8 cellular contexts compared by ENCODE assay signal in genomic region chr2:176637134-176637496, GRCh38.
DNase-seq lines count a peak whose midpoint lies in the region; ATAC-seq and TF ChIP-seq lines count a peak whose summit lies in the region.

No MANE protein-coding gene starts in this region.

- H3K27ac ChIP-seq in BLaER1 (no peak overlapping the region), HUES64 (ENCODE audit: low read depth, low read length) (no peak overlapping the region), colonic mucosa (peak overlapping the region; percentile 75)

- no peak overlapping the region for H3K27ac Mint-ChIP-seq in natural killer cell treated with Interleukin-12 subunit alpha and Interleukin-12 subunit beta and Interleukin-15 and Interleukin-18, amount 100 ng/mL, for 72 hours

- POLR2A ChIA-PET in GM10248 (lab: Yijun Ruan, JAX) = no interaction called here

- peak overlapping the region; percentile 43 for H3K4me3 Mint-ChIP-seq in natural killer cell treated with Interleukin-12 subunit alpha and Interleukin-12 subunit beta and Interleukin-15 and Interleukin-18, amount 100 ng/mL, for 72 hours

- ATAC-seq in natural killer cell treated with Interleukin-12 subunit alpha and Interleukin-12 subunit beta and Interleukin-15 and Interleukin-18, amount 100 ng/mL, for 72 hours = no peak
- ATAC-seq in GM18502 (IDR thresholded peaks at IDR 0.05; ENCODE audit: poor library complexity, unreplicated experiment) = no peak
- no peak for ATAC-seq in GM21515 (IDR thresholded peaks at IDR 0.05; ENCODE audit: unreplicated experiment)

- peaks cover 0 to 3% of the 10 kb centered on the region in 2 donors for H3K4me1 Mint-ChIP-seq in natural killer cell treated with Interleukin-12 subunit alpha and Interleukin-12 subunit beta and Interleukin-15 and Interleukin-18, amount 100 ng/mL, for 72 hours (ENCODE audit: low read depth in 2 of 2)

- no peak for TF ChIP-seq CTCF in colonic mucosa (IDR thresholded peaks at IDR 0.05)
- TF ChIP-seq CTCF in GM10248 (IDR thresholded peaks at IDR 0.05; ENCODE audit: control extremely low read depth, extremely low read depth, low read depth, missing control alignments) = no peak

- H3K27me3 ChIP-seq in BLaER1 (peaks cover 37% of the 10 kb centered on the region), HUES64 (ENCODE audit: insufficient read depth, low read length) (peaks cover 90% of the 10 kb centered on the region), colonic mucosa (peaks cover 9% of the 10 kb centered on the region)

- H3K9me3 ChIP-seq in BLaER1 (0 out of 2 replicates have a peak, but pooled peaks cover 6% of the 10 kb centered on the region), HUES64 (ENCODE audit: insufficient read depth, low read depth, low read length) (no peaks in the 10 kb centered on the region), colonic mucosa (no peaks in the 10 kb centered on the region)

- H3K4me1 ChIP-seq in BLaER1 (0 out of 2 replicates have a peak, but pooled peaks cover 6% of the 10 kb centered on the region), HUES64 (ENCODE audit: insufficient read depth, low read length) (peaks cover 5% of the 10 kb centered on the region; the same call in 1 of the 2 replicates), colonic mucosa (no peaks in the 10 kb centered on the region)

- DNase-seq in colonic mucosa (no peak), COLO668 (lab: John Stamatoyannopoulos, UW; ENCODE audit: unreplicated experiment) (no peak), GM10248 (ENCODE audit: extremely low spot score) (no peak)
- no peak for DNase-seq in natural killer cell treated with Interleukin-12 subunit alpha and Interleukin-12 subunit beta and Interleukin-15 and Interleukin-18, amount 100 ng/mL, for 72 hours (ENCODE audit: low spot score)

- H3K36me3 Mint-ChIP-seq in natural killer cell treated with Interleukin-12 subunit alpha and Interleukin-12 subunit beta and Interleukin-15 and Interleukin-18, amount 100 ng/mL, for 72 hours = no peaks in the 10 kb centered on the region

- H3K9ac ChIP-seq in BLaER1 (no peak overlapping the region), HUES64 (ENCODE audit: low read depth, low read length) (no peak overlapping the region), colonic mucosa (ENCODE audit: low read depth in 2 of 2, low read length in 2 of 2) (peak overlapping the region; percentile 44 to 77)

- 26% methylated on average over 13 of the region's 13 CpGs for WGBS in HUES64

- H3K9me3 Mint-ChIP-seq in natural killer cell treated with Interleukin-12 subunit alpha and Interleukin-12 subunit beta and Interleukin-15 and Interleukin-18, amount 100 ng/mL, for 72 hours = no peaks in the 10 kb centered on the region

- CTCF ChIA-PET in GM10248 (lab: Yijun Ruan, JAX) = interaction anchor here (1.0 to 7.8 kb wide), 13 partner anchors 9 to 954 kb away, joined by 3 to 70 read pairs (median 5); no protein-coding TSS in a partner anchor

- peak overlapping the region; percentile 47; the same call in 1 of the 2 replicates for H3K4me2 ChIP-seq in BLaER1

- no peaks in the 10 kb centered on the region for H3K36me3 ChIP-seq in BLaER1
- H3K36me3 ChIP-seq in HUES64 (ENCODE audit: insufficient read depth, low read length) = no peaks in the 10 kb centered on the region
- H3K36me3 ChIP-seq in colonic mucosa = no peaks in the 10 kb centered on the region

- intact Hi-C loops in colonic mucosa (cut with DNase I) = loop anchor here (5.0 kb wide), 3 partner anchors 80 to 510 kb away; partner anchors contain the start of gene HOXD8

- H4K20me1 ChIP-seq in BLaER1 = peaks cover 10% of the 10 kb centered on the region; the same call in 1 of the 2 replicates

- H3K27me3 Mint-ChIP-seq in natural killer cell treated with Interleukin-12 subunit alpha and Interleukin-12 subunit beta and Interleukin-15 and Interleukin-18, amount 100 ng/mL, for 72 hours = peaks cover 24 to 49% of the 10 kb centered on the region in 2 donors

- H3K4me3 ChIP-seq in BLaER1 (no peak overlapping the region), HUES64 (ENCODE audit: low read length) (peak overlapping the region; percentile 62), colonic mucosa (peak overlapping the region; percentile 64)

Comparison
In these comparisons a context has a peak if more than half of its experiments do, and no peak if none do; other contexts are left out.
1. H3K9ac ChIP-seq: peak in colonic mucosa (2 of 2); none in BLaER1 (single experiment) and HUES64 (single experiment).